Comparison of ENCODE assay signal across 29 cellular contexts in genomic region chr5:149969181-149969950, GRCh38. TPM values are rescaled to one million over a fixed set of nuclear protein-coding genes. Genes with fewer than 3 reads are reported as not detected.
"Had no signal": no experiment of that assay in that cellular context is flagged by ENCODE, and none has a peak within 500 bp of the region (broad histone marks: within the 10 kb centered on the region; RNA-seq: fewer than 3 reads in every experiment).

No MANE protein-coding gene starts in this region.

- H3K9ac ChIP-seq: KMS-11 had no signal

- H3K36me3 ChIP-seq: ascending aorta, cardiac muscle cell had no signal

- H3K9me3 Mint-ChIP-seq: activated CD4-positive, alpha-beta T cell treated with anti-CD3 and anti-CD28 coated beads, Interleukin-2, amount 10 ng/mL, durations not matched to agents 24 days and 14 days; activated CD8-positive, alpha-beta T cell treated with anti-CD3 and anti-CD28 coated beads for 36 hours; activated naive CD4-positive, alpha-beta T cell treated with anti-CD3 and anti-CD28 coated beads, Interleukin-2, amount 50 U/mL, for 24 hours; activated naive CD8-positive, alpha-beta T cell treated with anti-CD3 and anti-CD28 coated beads, Interleukin-2, amount 10 ng/mL, durations not matched to agents 7 days and 5 days; activated T-cell treated with anti-CD3 and anti-CD28 coated beads, Interleukin-2, amount 50 U/mL, for 24 hours; activated T-helper 2 cell treated with anti-CD3 and anti-CD28 coated beads, Interferon-gamma antibody, Interleukin-2, Interleukin-4, amounts not matched to agents 10 μg/mL and 5 μg/mL and 100 μg/mL, durations not matched to agents 14 hours and 24 hours and 36 hours had no signal

- H3K4me3 Mint-ChIP-seq: activated CD4-positive, alpha-beta T cell treated with anti-CD3 and anti-CD28 coated beads, Interleukin-2, amount 10 ng/mL, durations not matched to agents 24 days and 14 days; activated CD8-positive, alpha-beta T cell treated with anti-CD3 and anti-CD28 coated beads for 36 hours; activated naive CD4-positive, alpha-beta T cell treated with anti-CD3 and anti-CD28 coated beads, Interleukin-2, amount 50 U/mL, for 24 hours; activated naive CD8-positive, alpha-beta T cell treated with anti-CD3 and anti-CD28 coated beads, Interleukin-2, amount 10 ng/mL, durations not matched to agents 7 days and 5 days; activated T-cell treated with anti-CD3 and anti-CD28 coated beads, Interleukin-2, amount 50 U/mL, for 24 hours had no signal

- H3K27me3 ChIP-seq: ascending aorta, cardiac muscle cell had no signal

- H3K4me1 ChIP-seq: ascending aorta had no signal

- H3K4me3 ChIP-seq: ascending aorta, cardiac muscle cell, PC-9 had no signal

- H3K4me2 ChIP-seq: KMS-11, PC-9 had no signal

- H3K27ac ChIP-seq: ascending aorta, cardiac muscle cell, KMS-11, PC-9 had no signal

- H3K4me1 Mint-ChIP-seq: activated CD4-positive, alpha-beta T cell treated with anti-CD3 and anti-CD28 coated beads, Interleukin-2, amount 10 ng/mL, durations not matched to agents 24 days and 14 days had no signal

- H3K27me3 Mint-ChIP-seq: activated CD4-positive, alpha-beta T cell treated with anti-CD3 and anti-CD28 coated beads, Interleukin-2, amount 10 ng/mL, durations not matched to agents 24 days and 14 days; activated CD8-positive, alpha-beta T cell treated with anti-CD3 and anti-CD28 coated beads for 36 hours; activated naive CD4-positive, alpha-beta T cell treated with anti-CD3 and anti-CD28 coated beads, Interleukin-2, amount 50 U/mL, for 24 hours; activated naive CD8-positive, alpha-beta T cell treated with anti-CD3 and anti-CD28 coated beads, Interleukin-2, amount 10 ng/mL, durations not matched to agents 7 days and 5 days; activated T-cell treated with anti-CD3 and anti-CD28 coated beads, Interleukin-2, amount 50 U/mL, for 24 hours had no signal

- ATAC-seq: activated CD8-positive, alpha-beta T cell treated with anti-CD3 and anti-CD28 coated beads for 36 hours had no signal

- H2AFZ ChIP-seq: PC-9 had no signal

- H3K9me3 ChIP-seq: ascending aorta had no signal

- DNase-seq: activated CD4-positive, alpha-beta T cell treated with anti-CD3 and anti-CD28 coated beads, Interleukin-2, amount 10 ng/mL, durations not matched to agents 24 days and 14 days; activated CD4-positive, alpha-beta T cell treated with anti-CD3 and anti-CD28 coated beads, Interleukin-2, amount 50 U/mL, for 4 hours; activated CD8-positive, alpha-beta T cell treated with anti-CD3 and anti-CD28 coated beads for 36 hours; activated gamma-delta T cell; activated naive CD4-positive, alpha-beta T cell treated with Interleukin-2 at 50 U/mL for 16 hours; activated naive CD8-positive, alpha-beta T cell treated with anti-CD3 and anti-CD28 coated beads, Interleukin-2, amount 10 ng/mL, durations not matched to agents 7 days and 5 days; activated T-cell treated with anti-CD3 and anti-CD28 coated beads, Interleukin-2, amount 50 U/mL, for 24 hours; amygdala; MM.1S; MV-4-11; NCI-H1092; NCI-H1436 treated with DMSO at 0.1 percent for 48 hours; NCI-H1694 treated with DMSO at 0.1 percent for 48 hours; NCI-H2029; NCI-H345; NCI-H524 treated with DMSO at 0.1 percent for 48 hours; PC-9; Right ventricle myocardium superior; SW 1271; T-helper 1 cell; T-helper 2 cell; T1000 had no signal

- H3K27ac Mint-ChIP-seq: activated CD4-positive, alpha-beta T cell treated with anti-CD3 and anti-CD28 coated beads, Interleukin-2, amount 10 ng/mL, durations not matched to agents 24 days and 14 days; activated CD8-positive, alpha-beta T cell treated with anti-CD3 and anti-CD28 coated beads for 36 hours; activated naive CD4-positive, alpha-beta T cell treated with anti-CD3 and anti-CD28 coated beads, Interleukin-2, amount 50 U/mL, for 24 hours; activated naive CD8-positive, alpha-beta T cell treated with anti-CD3 and anti-CD28 coated beads, Interleukin-2, amount 10 ng/mL, durations not matched to agents 7 days and 5 days; activated T-cell treated with anti-CD3 and anti-CD28 coated beads, Interleukin-2, amount 50 U/mL, for 24 hours; activated T-helper 2 cell treated with anti-CD3 and anti-CD28 coated beads, Interferon-gamma antibody, Interleukin-2, Interleukin-4, amounts not matched to agents 10 μg/mL and 5 μg/mL and 100 μg/mL, durations not matched to agents 14 hours and 24 hours and 36 hours had no signal

RNA-seq across cellular contexts. Expression of gene PDE6A, which starts 24.8 kb away (rescaled TPM):
- total RNA-seq: activated CD4-positive, alpha-beta T cell treated with anti-CD3 and anti-CD28 coated beads, Interleukin-2, amount 10 ng/mL, durations not matched to agents 24 days and 14 days; activated CD8-positive, alpha-beta memory T cell treated with anti-CD3 and anti-CD28 coated beads for 36 hours; activated CD8-positive, alpha-beta T cell treated with anti-CD3 and anti-CD28 coated beads for 36 hours; activated naive CD8-positive, alpha-beta T cell treated with anti-CD3 and anti-CD28 coated beads, Interleukin-2, amount 10 ng/mL, durations not matched to agents 7 days and 5 days; activated T-helper 2 cell treated with anti-CD3 and anti-CD28 coated beads, Interferon-gamma antibody, Interleukin-2, Interleukin-4, amounts not matched to agents 10 μg/mL and 5 μg/mL and 100 μg/mL, durations not matched to agents 14 hours and 24 hours and 36 hours; ascending aorta; cardiac muscle cell; OCI-LY7 had no signal
- polyA plus RNA-seq: cardiac muscle cell had no signal
